1 cellular context compared by ENCODE assay signal in the genomic region with DNA sequence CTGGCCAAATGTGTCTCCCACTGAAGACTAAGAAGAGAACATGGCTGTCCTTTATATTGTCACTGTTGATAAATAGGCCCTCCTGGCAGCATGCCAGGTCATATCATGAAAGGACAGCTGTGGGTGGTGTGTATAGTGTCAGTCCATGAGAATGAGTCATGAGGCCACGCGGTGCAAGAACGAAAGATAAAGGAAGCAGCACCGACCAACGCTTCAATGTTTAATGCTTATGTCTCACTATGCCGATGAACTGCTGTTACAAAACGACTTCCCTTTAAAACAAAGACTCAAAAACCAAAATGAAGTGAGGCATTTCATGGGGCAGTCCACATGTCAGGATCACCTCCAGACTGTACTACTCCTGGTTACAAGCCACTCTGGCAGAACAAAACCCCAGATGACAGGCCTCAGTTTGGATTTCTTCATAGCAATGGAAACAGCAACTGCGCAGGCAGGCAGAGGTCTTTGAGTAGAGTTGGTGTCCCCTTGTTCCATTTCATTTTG.
A peak's percentile ranks its signal among the peaks of the same experiment; 100 is the strongest.
TF ChIP-seq lines count a peak whose summit lies in the region.

No MANE protein-coding gene starts in this region.

TF ChIP-seq in K562, 482 proteins besides CTCF, POLR2A, EP300 and RAD21 (continued from another document and continues in another):
- TF ChIP-seq, protein P1, sequence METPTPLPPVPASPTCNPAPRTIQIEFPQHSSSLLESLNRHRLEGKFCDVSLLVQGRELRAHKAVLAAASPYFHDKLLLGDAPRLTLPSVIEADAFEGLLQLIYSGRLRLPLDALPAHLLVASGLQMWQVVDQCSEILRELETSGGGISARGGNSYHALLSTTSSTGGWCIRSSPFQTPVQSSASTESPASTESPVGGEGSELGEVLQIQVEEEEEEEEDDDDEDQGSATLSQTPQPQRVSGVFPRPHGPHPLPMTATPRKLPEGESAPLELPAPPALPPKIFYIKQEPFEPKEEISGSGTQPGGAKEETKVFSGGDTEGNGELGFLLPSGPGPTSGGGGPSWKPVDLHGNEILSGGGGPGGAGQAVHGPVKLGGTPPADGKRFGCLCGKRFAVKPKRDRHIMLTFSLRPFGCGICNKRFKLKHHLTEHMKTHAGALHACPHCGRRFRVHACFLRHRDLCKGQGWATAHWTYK (CRISPR knock-in tag; IDR thresholded peaks at IDR 0.05) = no peak
- TF ChIP-seq SAP30 (IDR thresholded peaks at IDR 0.05; ENCODE audit: borderline replicate concordance, insufficient read depth, low read depth, low read length, poor library complexity, severe bottlenecking) (no peak), ZKSCAN3 (CRISPR knock-in tag; IDR thresholded peaks at IDR 0.05) (no peak), MTF1 (CRISPR knock-in tag; IDR thresholded peaks at IDR 0.05; ENCODE audit: borderline replicate concordance) (no peak), EHMT2 (IDR thresholded peaks at IDR 0.05) (peak; percentile 82), RBBP5 (IDR thresholded peaks at IDR 0.05; ENCODE audit: borderline replicate concordance, insufficient read depth, low read length, poor library complexity, severe bottlenecking) (peak; percentile 72), NR2C2 (CRISPR knock-in tag; IDR thresholded peaks at IDR 0.05) (no peak), NR2C2 (tag; IDR thresholded peaks at IDR 0.05) (peak; percentile 54), GATA2 (CRISPR knock-in tag; IDR thresholded peaks at IDR 0.05) (peak; percentile 84), HNRNPL (IDR thresholded peaks at IDR 0.05; ENCODE audit: low read depth, low read length) (no peak), JUND (IDR thresholded peaks at IDR 0.05; ENCODE audit: borderline replicate concordance, low read depth, low read length) (peak; percentile 100), JUND (tag; IDR thresholded peaks at IDR 0.05; ENCODE audit: borderline replicate concordance, low read depth, low read length) (peak; percentile 99), ZNF133 (CRISPR knock-in tag; IDR thresholded peaks at IDR 0.05) (no peak), POLR2B (IDR thresholded peaks at IDR 0.05; ENCODE audit: low read depth, partially characterized antibody) (peak; percentile 47), ZFP1 (CRISPR knock-in tag; IDR thresholded peaks at IDR 0.05) (no peak), EP400 (IDR thresholded peaks at IDR 0.05) (peak; percentile 88), TBL1XR1 (IDR thresholded peaks at IDR 0.05; ENCODE audit: low read length in 2 of 2) (peak; percentile 29 to 61; a peak in 2 of 4 replicates), NFIC (IDR thresholded peaks at IDR 0.05) (peak; percentile 100), BRD4 (IDR thresholded peaks at IDR 0.05) (peak; percentile 57; the same call in 1 of the 2 replicates), PHB2 (IDR thresholded peaks at IDR 0.05; ENCODE audit: low read depth) (peak; percentile 51; the same call in 1 of the 2 replicates), TOE1 (IDR thresholded peaks at IDR 0.05; ENCODE audit: borderline replicate concordance) (peak; percentile 87), TOE1 (CRISPR knock-in tag; IDR thresholded peaks at IDR 0.05; ENCODE audit: borderline replicate concordance, low read depth) (no peak), MAFG (tag; conservative IDR thresholded peaks at IDR 0.05) (peak; percentile 28; the same call in 1 of the 2 replicates), KDM4B (IDR thresholded peaks at IDR 0.05; ENCODE audit: borderline replicate concordance in 2 of 2, low read depth in 1 of 2) (no peak), ETS2 (tag; IDR thresholded peaks at IDR 0.05; ENCODE audit: borderline replicate concordance, poor library complexity, severe bottlenecking) (no peak), L3MBTL2 (IDR thresholded peaks at IDR 0.05) (peak; percentile 96), TRIM24 (IDR thresholded peaks at IDR 0.05) (peak; percentile 92 to 95), HEY1 (CRISPR knock-in tag; IDR thresholded peaks at IDR 0.05; ENCODE audit: borderline replicate concordance) (no peak), RAD51 (IDR thresholded peaks at IDR 0.05; ENCODE audit: borderline replicate concordance, low read depth) (peak; percentile 59; the same call in 1 of the 2 replicates), DPF2 (IDR thresholded peaks at IDR 0.05) (peak; percentile 99), ZC3H11A (IDR thresholded peaks at IDR 0.05; ENCODE audit: low read depth, low read length) (no peak), ELF4 (CRISPR knock-in tag; IDR thresholded peaks at IDR 0.05) (peak; percentile 91; the same call in 1 of the 2 replicates), SAFB (IDR thresholded peaks at IDR 0.05; ENCODE audit: borderline replicate concordance, low read depth, low read length) (no peak), MAZ (CRISPR knock-in tag; conservative IDR thresholded peaks at IDR 0.05 in 1 of 2, IDR thresholded peaks at IDR 0.05 in 1 of 2) (0 out of 4 replicates have a peak, but pooled peaks of 1 of the 2 experiments have one; percentile 20), MTA2 (IDR thresholded peaks at IDR 0.05; ENCODE audit: low read depth) (peak; percentile 87), KHSRP (IDR thresholded peaks at IDR 0.05) (peak; percentile 59; the same call in 1 of the 2 replicates), ZNF583 (CRISPR knock-in tag; IDR thresholded peaks at IDR 0.05) (0 out of 2 replicates have a peak, but pooled peaks have one; percentile 39), SP1 (CRISPR knock-in tag; IDR thresholded peaks at IDR 0.05) (peak; percentile 63; the same call in 1 of the 2 replicates), MYC (IDR thresholded peaks at IDR 0.05; ENCODE audit: low read depth, low read length) (peak; percentile 95), MYC (CRISPR knock-in tag; IDR thresholded peaks at IDR 0.05; ENCODE audit: borderline replicate concordance, low read depth) (no peak), ETV6 (IDR thresholded peaks at IDR 0.05; ENCODE audit: borderline replicate concordance in 1 of 2, low read depth in 2 of 2, low read length in 1 of 2) (peak in 1 of 2 experiments; percentile 60; a peak in 1 of 4 replicates), ETV6 (CRISPR knock-in tag; IDR thresholded peaks at IDR 0.05; ENCODE audit: borderline replicate concordance) (no peak), IFI16 (CRISPR knock-in tag; IDR thresholded peaks at IDR 0.05) (no peak), SREBF1 (IDR thresholded peaks at IDR 0.05; ENCODE audit: borderline replicate concordance, low read depth, low read length) (no peak), IRF2 (CRISPR knock-in tag; IDR thresholded peaks at IDR 0.05) (no peak), NONO (IDR thresholded peaks at IDR 0.05; ENCODE audit: low read depth in 2 of 2, low read length in 1 of 2) (peak in 1 of 2 experiments; percentile 63; a peak in 2 of 4 replicates), FOXJ2 (tag; IDR thresholded peaks at IDR 0.05) (peak; percentile 91), ESRRB (CRISPR knock-in tag; IDR thresholded peaks at IDR 0.05; ENCODE audit: borderline replicate concordance) (no peak), SRF (CRISPR knock-in tag; IDR thresholded peaks at IDR 0.05) (no peak), ZNF76 (CRISPR knock-in tag; IDR thresholded peaks at IDR 0.05; ENCODE audit: borderline replicate concordance) (0 out of 2 replicates have a peak, but pooled peaks have one; percentile 10), E2F3 (CRISPR knock-in tag; IDR thresholded peaks at IDR 0.05) (peak; percentile 48; the same call in 1 of the 2 replicates)
- TF ChIP-seq, protein P2, sequence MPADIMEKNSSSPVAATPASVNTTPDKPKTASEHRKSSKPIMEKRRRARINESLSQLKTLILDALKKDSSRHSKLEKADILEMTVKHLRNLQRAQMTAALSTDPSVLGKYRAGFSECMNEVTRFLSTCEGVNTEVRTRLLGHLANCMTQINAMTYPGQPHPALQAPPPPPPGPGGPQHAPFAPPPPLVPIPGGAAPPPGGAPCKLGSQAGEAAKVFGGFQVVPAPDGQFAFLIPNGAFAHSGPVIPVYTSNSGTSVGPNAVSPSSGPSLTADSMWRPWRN (IDR thresholded peaks at IDR 0.05; ENCODE audit: low read depth) = peak; percentile 76; the same call in 1 of the 2 replicates
- TF ChIP-seq, protein P3, sequence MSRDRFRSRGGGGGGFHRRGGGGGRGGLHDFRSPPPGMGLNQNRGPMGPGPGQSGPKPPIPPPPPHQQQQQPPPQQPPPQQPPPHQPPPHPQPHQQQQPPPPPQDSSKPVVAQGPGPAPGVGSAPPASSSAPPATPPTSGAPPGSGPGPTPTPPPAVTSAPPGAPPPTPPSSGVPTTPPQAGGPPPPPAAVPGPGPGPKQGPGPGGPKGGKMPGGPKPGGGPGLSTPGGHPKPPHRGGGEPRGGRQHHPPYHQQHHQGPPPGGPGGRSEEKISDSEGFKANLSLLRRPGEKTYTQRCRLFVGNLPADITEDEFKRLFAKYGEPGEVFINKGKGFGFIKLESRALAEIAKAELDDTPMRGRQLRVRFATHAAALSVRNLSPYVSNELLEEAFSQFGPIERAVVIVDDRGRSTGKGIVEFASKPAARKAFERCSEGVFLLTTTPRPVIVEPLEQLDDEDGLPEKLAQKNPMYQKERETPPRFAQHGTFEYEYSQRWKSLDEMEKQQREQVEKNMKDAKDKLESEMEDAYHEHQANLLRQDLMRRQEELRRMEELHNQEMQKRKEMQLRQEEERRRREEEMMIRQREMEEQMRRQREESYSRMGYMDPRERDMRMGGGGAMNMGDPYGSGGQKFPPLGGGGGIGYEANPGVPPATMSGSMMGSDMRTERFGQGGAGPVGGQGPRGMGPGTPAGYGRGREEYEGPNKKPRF (IDR thresholded peaks at IDR 0.05; ENCODE audit: low read depth, low read length) = no peak
- TF ChIP-seq, protein P4, sequence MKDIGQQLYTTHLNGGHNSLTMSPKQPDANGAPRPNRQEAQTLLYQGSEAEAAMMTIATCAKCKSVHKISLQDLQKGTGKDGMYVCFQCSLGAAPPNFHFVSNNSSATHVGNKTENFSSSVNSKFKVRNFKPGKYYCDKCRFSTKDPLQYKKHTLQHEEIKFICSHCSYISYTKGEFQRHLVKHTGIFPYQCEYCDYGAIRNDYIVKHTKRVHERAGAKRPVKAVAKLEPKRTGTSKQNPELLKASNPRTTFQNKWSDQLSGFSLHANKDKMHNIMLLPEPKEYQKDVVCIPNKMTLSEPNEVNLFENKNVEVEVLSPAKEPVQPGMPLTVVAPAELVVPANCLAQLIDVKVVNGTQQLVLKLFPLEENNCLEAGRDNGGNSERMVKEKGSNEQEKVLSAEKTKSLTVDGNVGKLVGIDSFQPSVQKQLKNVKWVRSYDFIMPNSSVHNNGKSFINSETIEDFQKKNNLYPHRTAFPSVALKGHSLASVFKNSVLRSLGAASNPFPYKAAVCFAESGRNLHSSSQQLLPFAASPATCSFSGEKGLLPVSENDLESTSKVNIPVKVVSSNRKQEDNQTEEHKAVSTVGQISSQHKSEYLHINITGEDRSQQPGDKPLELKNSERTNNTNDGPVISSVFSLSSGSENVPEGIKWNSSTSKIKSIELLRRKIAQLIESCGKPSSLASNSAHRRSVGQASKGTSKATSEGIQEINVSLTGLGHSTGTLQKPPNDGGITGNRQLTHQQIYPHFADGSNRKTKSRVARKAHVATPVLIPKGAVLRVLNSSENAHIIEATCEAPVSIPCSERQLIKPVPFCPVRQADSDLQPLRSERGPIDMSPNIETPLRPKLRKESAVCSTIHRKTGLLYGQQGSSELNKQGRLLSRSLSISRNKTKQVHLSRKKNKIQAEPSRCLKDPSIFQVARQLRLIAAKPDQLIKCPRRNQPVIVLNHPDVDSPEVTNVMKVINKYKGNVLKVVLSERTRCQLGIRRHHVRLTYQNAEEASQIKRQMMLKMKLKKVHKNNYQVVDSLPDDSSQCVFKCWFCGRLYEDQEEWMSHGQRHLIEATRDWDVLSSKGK (CRISPR knock-in tag; IDR thresholded peaks at IDR 0.05) = no peak
- TF ChIP-seq, protein P5, sequence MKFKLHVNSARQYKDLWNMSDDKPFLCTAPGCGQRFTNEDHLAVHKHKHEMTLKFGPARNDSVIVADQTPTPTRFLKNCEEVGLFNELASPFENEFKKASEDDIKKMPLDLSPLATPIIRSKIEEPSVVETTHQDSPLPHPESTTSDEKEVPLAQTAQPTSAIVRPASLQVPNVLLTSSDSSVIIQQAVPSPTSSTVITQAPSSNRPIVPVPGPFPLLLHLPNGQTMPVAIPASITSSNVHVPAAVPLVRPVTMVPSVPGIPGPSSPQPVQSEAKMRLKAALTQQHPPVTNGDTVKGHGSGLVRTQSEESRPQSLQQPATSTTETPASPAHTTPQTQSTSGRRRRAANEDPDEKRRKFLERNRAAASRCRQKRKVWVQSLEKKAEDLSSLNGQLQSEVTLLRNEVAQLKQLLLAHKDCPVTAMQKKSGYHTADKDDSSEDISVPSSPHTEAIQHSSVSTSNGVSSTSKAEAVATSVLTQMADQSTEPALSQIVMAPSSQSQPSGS (CRISPR knock-in tag; IDR thresholded peaks at IDR 0.05) = no peak
- TF ChIP-seq, protein P6, sequence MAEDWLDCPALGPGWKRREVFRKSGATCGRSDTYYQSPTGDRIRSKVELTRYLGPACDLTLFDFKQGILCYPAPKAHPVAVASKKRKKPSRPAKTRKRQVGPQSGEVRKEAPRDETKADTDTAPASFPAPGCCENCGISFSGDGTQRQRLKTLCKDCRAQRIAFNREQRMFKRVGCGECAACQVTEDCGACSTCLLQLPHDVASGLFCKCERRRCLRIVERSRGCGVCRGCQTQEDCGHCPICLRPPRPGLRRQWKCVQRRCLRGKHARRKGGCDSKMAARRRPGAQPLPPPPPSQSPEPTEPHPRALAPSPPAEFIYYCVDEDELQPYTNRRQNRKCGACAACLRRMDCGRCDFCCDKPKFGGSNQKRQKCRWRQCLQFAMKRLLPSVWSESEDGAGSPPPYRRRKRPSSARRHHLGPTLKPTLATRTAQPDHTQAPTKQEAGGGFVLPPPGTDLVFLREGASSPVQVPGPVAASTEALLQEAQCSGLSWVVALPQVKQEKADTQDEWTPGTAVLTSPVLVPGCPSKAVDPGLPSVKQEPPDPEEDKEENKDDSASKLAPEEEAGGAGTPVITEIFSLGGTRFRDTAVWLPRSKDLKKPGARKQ (CRISPR knock-in tag; IDR thresholded peaks at IDR 0.05) = no peak
- TF ChIP-seq, protein P7, sequence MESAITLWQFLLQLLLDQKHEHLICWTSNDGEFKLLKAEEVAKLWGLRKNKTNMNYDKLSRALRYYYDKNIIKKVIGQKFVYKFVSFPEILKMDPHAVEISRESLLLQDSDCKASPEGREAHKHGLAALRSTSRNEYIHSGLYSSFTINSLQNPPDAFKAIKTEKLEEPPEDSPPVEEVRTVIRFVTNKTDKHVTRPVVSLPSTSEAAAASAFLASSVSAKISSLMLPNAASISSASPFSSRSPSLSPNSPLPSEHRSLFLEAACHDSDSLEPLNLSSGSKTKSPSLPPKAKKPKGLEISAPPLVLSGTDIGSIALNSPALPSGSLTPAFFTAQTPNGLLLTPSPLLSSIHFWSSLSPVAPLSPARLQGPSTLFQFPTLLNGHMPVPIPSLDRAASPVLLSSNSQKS (CRISPR knock-in tag; IDR thresholded peaks at IDR 0.05) = no peak
- TF ChIP-seq, protein P8, sequence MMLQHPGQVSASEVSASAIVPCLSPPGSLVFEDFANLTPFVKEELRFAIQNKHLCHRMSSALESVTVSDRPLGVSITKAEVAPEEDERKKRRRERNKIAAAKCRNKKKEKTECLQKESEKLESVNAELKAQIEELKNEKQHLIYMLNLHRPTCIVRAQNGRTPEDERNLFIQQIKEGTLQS (IDR thresholded peaks at IDR 0.05) = peak; percentile 97
- TF ChIP-seq, protein P8 (CRISPR knock-in tag; conservative IDR thresholded peaks at IDR 0.05) = peak; percentile 98
- TF ChIP-seq, protein P9, sequence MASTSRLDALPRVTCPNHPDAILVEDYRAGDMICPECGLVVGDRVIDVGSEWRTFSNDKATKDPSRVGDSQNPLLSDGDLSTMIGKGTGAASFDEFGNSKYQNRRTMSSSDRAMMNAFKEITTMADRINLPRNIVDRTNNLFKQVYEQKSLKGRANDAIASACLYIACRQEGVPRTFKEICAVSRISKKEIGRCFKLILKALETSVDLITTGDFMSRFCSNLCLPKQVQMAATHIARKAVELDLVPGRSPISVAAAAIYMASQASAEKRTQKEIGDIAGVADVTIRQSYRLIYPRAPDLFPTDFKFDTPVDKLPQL (IDR thresholded peaks at IDR 0.05; ENCODE audit: extremely low read depth, insufficient read length) = no peak
